7 cellular contexts compared by ENCODE assay signal in genomic region chr15:95025924-95026728, GRCh38.
DNase-seq lines count a peak whose midpoint lies in the region; ATAC-seq, FAIRE-seq and TF ChIP-seq lines count a peak whose summit lies in the region.

No MANE protein-coding gene starts in this region.

- H3K4me3 Mint-ChIP-seq in HFFc6 = no peak overlapping the region
- H3K4me3 Mint-ChIP-seq in glutamatergic neuron (ENCODE audit: unreplicated experiment) = no peak overlapping the region

- no peaks in the 10 kb centered on the region for H3K36me3 Mint-ChIP-seq in HFFc6 (ENCODE audit: low read depth)
- no peaks in the 10 kb centered on the region for H3K36me3 Mint-ChIP-seq in glutamatergic neuron (ENCODE audit: unreplicated experiment)

- H3K27ac Mint-ChIP-seq in HFFc6 = no peak overlapping the region
- H3K27ac Mint-ChIP-seq in glutamatergic neuron (ENCODE audit: unreplicated experiment) = no peak overlapping the region

- DNase-seq in EH (ENCODE audit: low read depth) (peak; percentile 66), HFFc6 (peak; percentile 61), glutamatergic neuron (peak; percentile 70), NCI-H510A (lab: John Stamatoyannopoulos, UW) (no peak)
- DNase-seq in stimulated activated CD8-positive, alpha-beta memory T cell treated with anti-CD3 and anti-CD28 coated beads, Interleukin-7, amount 100 ng/mL, for 24 hours (ENCODE audit: low read depth) = peak; percentile 3

- peak; percentile 90 for TF ChIP-seq CTCF in HFFc6 (IDR thresholded peaks at IDR 0.05)
- peak; percentile 61 for TF ChIP-seq CTCF in glutamatergic neuron (IDR thresholded peaks at IDR 0.05; ENCODE audit: partially characterized antibody, unreplicated experiment)

- H3K27me3 Mint-ChIP-seq in HFFc6 (ENCODE audit: insufficient read depth) (no peaks in the 10 kb centered on the region), glutamatergic neuron (ENCODE audit: unreplicated experiment) (no peaks in the 10 kb centered on the region)

- H3K9me3 Mint-ChIP-seq in HFFc6 (no peaks in the 10 kb centered on the region), glutamatergic neuron (ENCODE audit: unreplicated experiment) (no peaks in the 10 kb centered on the region)

- peaks cover 8% of the 10 kb centered on the region for H3K4me1 Mint-ChIP-seq in HFFc6 (ENCODE audit: low read depth)
- H3K4me1 Mint-ChIP-seq in glutamatergic neuron (ENCODE audit: low read depth, unreplicated experiment) = no peaks in the 10 kb centered on the region

- ATAC-seq in HG02610 (IDR thresholded peaks at IDR 0.05; ENCODE audit: unreplicated experiment) = no peak

- FAIRE-seq in TTC549 (lab: Jason Lieb, UNC) = peak; percentile 71
